Comparison of ENCODE assay signal across 9 cellular contexts in genomic region chr6:108180266-108180665, GRCh38. TPM values are rescaled to one million over a fixed set of nuclear protein-coding genes. Genes with fewer than 3 reads are reported as not detected.
"Had no signal": no experiment of that assay in that cellular context is flagged by ENCODE, and none has a peak within 500 bp of the region (broad histone marks: within the 10 kb centered on the region; RNA-seq: fewer than 3 reads in every experiment).

No MANE protein-coding gene starts in this region.

- FAIRE-seq: HepG2 had no signal

- H2AFZ ChIP-seq: GM23248 had no signal

- H3K9ac ChIP-seq: GM23248, KMS-11 had no signal

- H3K4me3 Mint-ChIP-seq: IgD-negative memory B cell had no signal

- H3K4me2 ChIP-seq: KMS-11 had no signal

- DNase-seq: GM23248, HCEC 1CT, KBM-7 had no signal

- H3K27ac ChIP-seq: GM23248, HL-60, KMS-11 had no signal

- ATAC-seq: HepG2 had no signal

- H3K4me3 ChIP-seq: GM23248 had no signal

- H3K9me3 Mint-ChIP-seq: IgD-negative memory B cell had no signal

RNA-seq across cellular contexts. Expression of gene NR2E1, which starts 14.4 kb away (rescaled TPM):
- total RNA-seq: GM23248, H7, HepG2, HT1080 had no signal
- polyA plus RNA-seq: GM23248, HepG2, IgD-negative memory B cell had no signal
